Comparison of ENCODE assay signal across 10 cellular contexts in genomic region chr14:50961606-50962259, GRCh38. TPM values are rescaled to one million over a fixed set of nuclear protein-coding genes. Genes with fewer than 3 reads are reported as not detected.
DNase-seq lines count a peak whose midpoint lies in the region; TF ChIP-seq lines count a peak whose summit lies in the region.
"Had no signal": no experiment of that assay in that cellular context is flagged by ENCODE, and none has a peak within 500 bp of the region (broad histone marks: within the 10 kb centered on the region; RNA-seq: fewer than 3 reads in every experiment).

No MANE protein-coding gene starts in this region.

- peaks cover 16% of the 10 kb centered on the region for H3K27me3 Mint-ChIP-seq in activated naive CD4-positive, alpha-beta T cell treated with anti-CD3 and anti-CD28 coated beads, Interleukin-2, amount 10 ng/mL, durations not matched to agents 7 days and 5 days

- no peaks in the 10 kb centered on the region for H3K36me3 ChIP-seq in osteoblast (ENCODE audit: insufficient read depth, low read length)

- H3K79me2 ChIP-seq in osteoblast (ENCODE audit: insufficient read depth, low read length): no peaks in the 10 kb centered on the region

- peak; percentile 52 for DNase-seq in AG08396 (ENCODE audit: low spot score)
- DNase-seq in NCI-H446 treated with DMSO at 0.1 percent for 48 hours (lab: John Stamatoyannopoulos, UW): peak; percentile 70
- peak; percentile 78 for DNase-seq in epithelial cell of proximal tubule (ENCODE audit: low read depth)
- peak; percentile 87 for DNase-seq in osteoblast (ENCODE audit: insufficient read length, low spot score, missing footprints)
- no peak for DNase-seq in NAMALWA (ENCODE audit: low spot score)
- no peak for DNase-seq in NCI-H2196 treated with DMSO at 0.1 percent for 48 hours (lab: John Stamatoyannopoulos, UW; ENCODE audit: unreplicated experiment)
- DNase-seq in NCI-H1092 (lab: John Stamatoyannopoulos, UW): no peak
- DNase-seq in activated naive CD4-positive, alpha-beta T cell treated with anti-CD3 and anti-CD28 coated beads, Interleukin-2, amount 10 ng/mL, durations not matched to agents 7 days and 5 days: no peak
- DNase-seq: activated naive CD8-positive, alpha-beta T cell treated with anti-CD3 and anti-CD28 coated beads, Interleukin-2, amount 10 ng/mL, durations not matched to agents 7 days and 5 days; CD8-positive, alpha-beta T cell had no signal

- no peak overlapping the region for H3K4me3 Mint-ChIP-seq in activated naive CD4-positive, alpha-beta T cell treated with anti-CD3 and anti-CD28 coated beads, Interleukin-2, amount 10 ng/mL, durations not matched to agents 7 days and 5 days
- H3K4me3 Mint-ChIP-seq: activated naive CD8-positive, alpha-beta T cell treated with anti-CD3 and anti-CD28 coated beads, Interleukin-2, amount 10 ng/mL, durations not matched to agents 7 days and 5 days; CD8-positive, alpha-beta T cell had no signal

- H4K20me1 ChIP-seq in osteoblast (ENCODE audit: insufficient read depth, low read length): no peaks in the 10 kb centered on the region

- no peak overlapping the region for H3K27ac Mint-ChIP-seq in activated naive CD4-positive, alpha-beta T cell treated with anti-CD3 and anti-CD28 coated beads, Interleukin-2, amount 10 ng/mL, durations not matched to agents 7 days and 5 days
- H3K27ac Mint-ChIP-seq: activated naive CD8-positive, alpha-beta T cell treated with anti-CD3 and anti-CD28 coated beads, Interleukin-2, amount 10 ng/mL, durations not matched to agents 7 days and 5 days; CD8-positive, alpha-beta T cell had no signal

- H3K4me2 ChIP-seq in osteoblast (ENCODE audit: insufficient read depth, low read length): peak overlapping the region; percentile 72

- CTCF ChIA-PET in activated naive CD4-positive, alpha-beta T cell treated with anti-CD3 and anti-CD28 coated beads, Interleukin-2, amount 10 ng/mL, durations not matched to agents 7 days and 5 days (lab: Charles Lee): no interaction called here

- H3K4me3 ChIP-seq in epithelial cell of proximal tubule (ENCODE audit: low read depth, low read length): no peak overlapping the region
- peak overlapping the region; percentile 23 for H3K4me3 ChIP-seq in osteoblast (ENCODE audit: insufficient read depth, low read length)

- TF ChIP-seq CTCF in epithelial cell of proximal tubule (conservative IDR thresholded peaks at IDR 0.05; ENCODE audit: low read depth, low read length) (no peak), osteoblast (IDR thresholded peaks at IDR 0.05; ENCODE audit: extremely low read depth, low read depth, low read length) (no peak)

- no peaks in the 10 kb centered on the region for H3K27me3 ChIP-seq in osteoblast (ENCODE audit: insufficient read depth, low read length)

- H3K4me1 ChIP-seq in osteoblast (ENCODE audit: insufficient read depth, low read length): peaks cover 36% of the 10 kb centered on the region

- no peaks in the 10 kb centered on the region for H3K9me3 ChIP-seq in osteoblast (ENCODE audit: low read depth, low read length)

- no peak overlapping the region for H2AFZ ChIP-seq in osteoblast (ENCODE audit: low read length)

- no peaks in the 10 kb centered on the region for H3K4me1 Mint-ChIP-seq in activated naive CD4-positive, alpha-beta T cell treated with anti-CD3 and anti-CD28 coated beads, Interleukin-2, amount 10 ng/mL, durations not matched to agents 7 days and 5 days
- H3K4me1 Mint-ChIP-seq: activated naive CD8-positive, alpha-beta T cell treated with anti-CD3 and anti-CD28 coated beads, Interleukin-2, amount 10 ng/mL, durations not matched to agents 7 days and 5 days had no signal

- no peaks in the 10 kb centered on the region for H3K36me3 Mint-ChIP-seq in activated naive CD4-positive, alpha-beta T cell treated with anti-CD3 and anti-CD28 coated beads, Interleukin-2, amount 10 ng/mL, durations not matched to agents 7 days and 5 days
- H3K36me3 Mint-ChIP-seq: activated naive CD8-positive, alpha-beta T cell treated with anti-CD3 and anti-CD28 coated beads, Interleukin-2, amount 10 ng/mL, durations not matched to agents 7 days and 5 days; CD8-positive, alpha-beta T cell had no signal

- no peaks in the 10 kb centered on the region for H3K9me3 Mint-ChIP-seq in activated naive CD4-positive, alpha-beta T cell treated with anti-CD3 and anti-CD28 coated beads, Interleukin-2, amount 10 ng/mL, durations not matched to agents 7 days and 5 days
- H3K9me3 Mint-ChIP-seq: activated naive CD8-positive, alpha-beta T cell treated with anti-CD3 and anti-CD28 coated beads, Interleukin-2, amount 10 ng/mL, durations not matched to agents 7 days and 5 days; CD8-positive, alpha-beta T cell had no signal

- peak overlapping the region; percentile 45 for H3K27ac ChIP-seq in osteoblast (ENCODE audit: low read depth, low read length)

RNA-seq across cellular contexts. Expression of gene PYGL, which starts 17.4 kb away (rescaled TPM):
- total RNA-seq in epithelial cell of proximal tubule (86.6 and 96.8 TPM in 2 replicates), osteoblast (116 and 123 TPM in 2 replicates)

Comparison
In these comparisons a context has a peak if more than half of its experiments do, and no peak if none do; other contexts are left out.
1. DNase-seq: peak in AG08396 (single experiment), NCI-H446 treated with DMSO at 0.1 percent for 48 hours (single experiment), epithelial cell of proximal tubule (single experiment) and osteoblast (single experiment); none in NAMALWA (single experiment), NCI-H2196 treated with DMSO at 0.1 percent for 48 hours (single experiment), NCI-H1092 (single experiment) and activated naive CD4-positive, alpha-beta T cell treated with anti-CD3 and anti-CD28 coated beads, Interleukin-2, amount 10 ng/mL, durations not matched to agents 7 days and 5 days (single experiment).